ENCODE assay signal across 1 cellular context in the genomic region with DNA sequence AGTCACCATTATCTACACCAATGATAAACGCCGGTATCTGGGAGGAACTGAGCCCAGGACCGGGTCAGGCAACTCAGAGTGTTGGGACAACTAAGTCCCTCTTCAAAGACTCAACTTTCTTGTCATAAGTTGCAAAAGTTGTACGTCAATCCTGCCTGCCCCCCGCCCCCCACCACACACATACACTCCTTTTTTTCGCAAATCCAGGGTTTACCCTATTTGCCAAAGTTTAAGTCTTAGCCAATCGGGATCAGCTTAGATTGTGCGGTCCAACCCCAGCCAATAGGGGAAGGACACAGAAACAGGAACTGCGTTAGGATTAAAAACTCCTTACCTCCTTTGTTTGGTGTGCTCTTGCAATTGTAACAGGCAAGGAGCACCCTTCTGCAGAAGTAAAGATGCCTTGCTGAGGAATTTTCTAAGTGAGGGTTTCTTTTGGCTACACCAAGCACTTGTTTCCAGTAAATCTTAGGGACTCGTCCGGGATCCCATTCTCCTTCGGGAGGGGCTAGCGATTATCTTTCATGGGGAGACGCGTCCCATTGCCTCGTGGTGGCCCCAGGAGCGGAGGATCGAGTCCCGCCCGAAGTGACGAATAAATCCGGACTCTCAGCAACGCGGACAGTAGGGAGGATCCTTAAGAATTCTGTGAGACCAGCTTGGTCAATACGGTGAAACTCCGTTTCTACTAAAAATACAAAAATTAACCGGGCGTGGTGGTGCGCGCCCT.
A peak's percentile ranks its signal among the peaks of the same experiment; 100 is the strongest.
TF ChIP-seq lines count a peak whose summit lies in the region.

No MANE protein-coding gene starts in this region.

TF ChIP-seq in HepG2, 621 proteins besides CTCF, POLR2A, EP300 and RAD21 (continued from another document and continues in another):
- TF ChIP-seq TCF12 (IDR thresholded peaks at IDR 0.05) (no peak), TCF12 (CRISPR knock-in tag; IDR thresholded peaks at IDR 0.05) (no peak), TBX2 (CRISPR knock-in tag; IDR thresholded peaks at IDR 0.05; ENCODE audit: borderline replicate concordance) (peak; percentile 49), SIN3A (IDR thresholded peaks at IDR 0.05; ENCODE audit: borderline replicate concordance, low read depth, low read length) (no peak), ZNF530 (CRISPR knock-in tag; IDR thresholded peaks at IDR 0.05; ENCODE audit: low read depth) (no peak), ELF3 (CRISPR knock-in tag; IDR thresholded peaks at IDR 0.05) (peak; percentile 32; the same call in 1 of the 2 replicates), HNRNPL (IDR thresholded peaks at IDR 0.05; ENCODE audit: low read depth, low read length) (no peak), PHF5A (CRISPR knock-in tag; IDR thresholded peaks at IDR 0.05; ENCODE audit: low read depth, unreplicated experiment) (no peak), NFKB2 (CRISPR knock-in tag; IDR thresholded peaks at IDR 0.05; ENCODE audit: borderline replicate concordance) (no peak), ZBTB7B (CRISPR knock-in tag; IDR thresholded peaks at IDR 0.05) (no peak), ZNF432 (CRISPR knock-in tag; IDR thresholded peaks at IDR 0.05; ENCODE audit: borderline replicate concordance) (no peak), ZNF556 (CRISPR knock-in tag; IDR thresholded peaks at IDR 0.05; ENCODE audit: borderline replicate concordance) (peak; percentile 30; the same call in 1 of the 2 replicates), TBP (CRISPR knock-in tag; IDR thresholded peaks at IDR 0.05) (no peak), NFATC3 (CRISPR knock-in tag; IDR thresholded peaks at IDR 0.05) (peak; percentile 77; the same call in 1 of the 2 replicates), KDM5B (CRISPR knock-in tag; IDR thresholded peaks at IDR 0.05; ENCODE audit: borderline replicate concordance) (0 out of 2 replicates have a peak, but pooled peaks have one; percentile 12), CREBL2 (CRISPR knock-in tag; IDR thresholded peaks at IDR 0.05; ENCODE audit: borderline replicate concordance) (no peak), MEF2D (CRISPR knock-in tag; IDR thresholded peaks at IDR 0.05) (no peak), NONO (IDR thresholded peaks at IDR 0.05) (no peak), NONO (CRISPR knock-in tag; conservative IDR thresholded peaks at IDR 0.05) (no peak), ZNF414 (CRISPR knock-in tag; IDR thresholded peaks at IDR 0.05) (no peak), ZNF264 (CRISPR knock-in tag; IDR thresholded peaks at IDR 0.05) (no peak), NR3C1 (CRISPR knock-in tag; IDR thresholded peaks at IDR 0.05) (no peak), MAFK (conservative IDR thresholded peaks at IDR 0.05 in 1 of 2, IDR thresholded peaks at IDR 0.05 in 1 of 2; ENCODE audit: low read length in 2 of 2) (no peak), MIXL1 (CRISPR knock-in tag; IDR thresholded peaks at IDR 0.05) (no peak), ARNT (IDR thresholded peaks at IDR 0.05) (no peak), HOXA9 (CRISPR knock-in tag; IDR thresholded peaks at IDR 0.05; ENCODE audit: borderline replicate concordance) (no peak), GPN1 (CRISPR knock-in tag; IDR thresholded peaks at IDR 0.05; ENCODE audit: borderline replicate concordance) (no peak), ZNF563 (CRISPR knock-in tag; IDR thresholded peaks at IDR 0.05) (0 out of 2 replicates have a peak, but pooled peaks have one; percentile 48), ZNF777 (CRISPR knock-in tag; IDR thresholded peaks at IDR 0.05) (peak; percentile 42), RNF219 (CRISPR knock-in tag; IDR thresholded peaks at IDR 0.05) (no peak), RBM39 (IDR thresholded peaks at IDR 0.05; ENCODE audit: low read depth, low read length, poor library complexity, severe bottlenecking) (peak; percentile 3), ZNF749 (CRISPR knock-in tag; IDR thresholded peaks at IDR 0.05; ENCODE audit: borderline replicate concordance) (no peak), SSRP1 (CRISPR knock-in tag; IDR thresholded peaks at IDR 0.05) (no peak), RFX1 (IDR thresholded peaks at IDR 0.05) (no peak), KAT2B (IDR thresholded peaks at IDR 0.05; ENCODE audit: borderline replicate concordance, low read depth, low read length) (no peak), CHCHD3 (CRISPR knock-in tag; IDR thresholded peaks at IDR 0.05) (no peak), ZNF619 (CRISPR knock-in tag; IDR thresholded peaks at IDR 0.05) (0 out of 2 replicates have a peak, but pooled peaks have one; percentile 4), ZNF570 (CRISPR knock-in tag; IDR thresholded peaks at IDR 0.05; ENCODE audit: borderline replicate concordance) (no peak), PPARG (CRISPR knock-in tag; conservative IDR thresholded peaks at IDR 0.05) (no peak), CC2D1A (CRISPR knock-in tag; IDR thresholded peaks at IDR 0.05) (0 out of 2 replicates have a peak, but pooled peaks have one; percentile 8), SRSF1 (optimal IDR thresholded peaks at IDR 0.05; ENCODE audit: low read depth, low read length) (peak; percentile 21), AKNA (CRISPR knock-in tag; IDR thresholded peaks at IDR 0.05; ENCODE audit: borderline replicate concordance) (no peak), MAFG (CRISPR knock-in tag; IDR thresholded peaks at IDR 0.05) (no peak), ZNF354B (CRISPR knock-in tag; IDR thresholded peaks at IDR 0.05) (no peak), ZNF512 (CRISPR knock-in tag; IDR thresholded peaks at IDR 0.05) (no peak), PITX1 (CRISPR knock-in tag; IDR thresholded peaks at IDR 0.05) (no peak), MEIS1 (CRISPR knock-in tag; IDR thresholded peaks at IDR 0.05; ENCODE audit: borderline replicate concordance) (no peak; the same call in 1 of the 2 replicates), ZNF781 (CRISPR knock-in tag; IDR thresholded peaks at IDR 0.05; ENCODE audit: borderline replicate concordance, not compliant biosample characterization) (no peak), NFKBIZ (CRISPR knock-in tag; IDR thresholded peaks at IDR 0.05) (no peak), ZNF747 (CRISPR knock-in tag; IDR thresholded peaks at IDR 0.05; ENCODE audit: borderline replicate concordance) (0 out of 2 replicates have a peak, but pooled peaks have one; percentile 44), NBN (conservative IDR thresholded peaks at IDR 0.05) (no peak)
- TF ChIP-seq, protein P1, sequence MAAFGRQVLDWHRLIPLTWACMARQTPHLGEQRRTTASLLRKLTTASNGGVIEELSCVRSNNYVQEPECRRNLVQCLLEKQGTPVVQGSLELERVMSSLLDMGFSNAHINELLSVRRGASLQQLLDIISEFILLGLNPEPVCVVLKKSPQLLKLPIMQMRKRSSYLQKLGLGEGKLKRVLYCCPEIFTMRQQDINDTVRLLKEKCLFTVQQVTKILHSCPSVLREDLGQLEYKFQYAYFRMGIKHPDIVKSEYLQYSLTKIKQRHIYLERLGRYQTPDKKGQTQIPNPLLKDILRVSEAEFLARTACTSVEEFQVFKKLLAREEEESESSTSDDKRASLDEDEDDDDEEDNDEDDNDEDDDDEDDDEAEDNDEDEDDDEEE (CRISPR knock-in tag; IDR thresholded peaks at IDR 0.05), result no peak
- TF ChIP-seq, protein P2, sequence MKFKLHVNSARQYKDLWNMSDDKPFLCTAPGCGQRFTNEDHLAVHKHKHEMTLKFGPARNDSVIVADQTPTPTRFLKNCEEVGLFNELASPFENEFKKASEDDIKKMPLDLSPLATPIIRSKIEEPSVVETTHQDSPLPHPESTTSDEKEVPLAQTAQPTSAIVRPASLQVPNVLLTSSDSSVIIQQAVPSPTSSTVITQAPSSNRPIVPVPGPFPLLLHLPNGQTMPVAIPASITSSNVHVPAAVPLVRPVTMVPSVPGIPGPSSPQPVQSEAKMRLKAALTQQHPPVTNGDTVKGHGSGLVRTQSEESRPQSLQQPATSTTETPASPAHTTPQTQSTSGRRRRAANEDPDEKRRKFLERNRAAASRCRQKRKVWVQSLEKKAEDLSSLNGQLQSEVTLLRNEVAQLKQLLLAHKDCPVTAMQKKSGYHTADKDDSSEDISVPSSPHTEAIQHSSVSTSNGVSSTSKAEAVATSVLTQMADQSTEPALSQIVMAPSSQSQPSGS (CRISPR knock-in tag; IDR thresholded peaks at IDR 0.05), result no peak
- TF ChIP-seq, protein P3, sequence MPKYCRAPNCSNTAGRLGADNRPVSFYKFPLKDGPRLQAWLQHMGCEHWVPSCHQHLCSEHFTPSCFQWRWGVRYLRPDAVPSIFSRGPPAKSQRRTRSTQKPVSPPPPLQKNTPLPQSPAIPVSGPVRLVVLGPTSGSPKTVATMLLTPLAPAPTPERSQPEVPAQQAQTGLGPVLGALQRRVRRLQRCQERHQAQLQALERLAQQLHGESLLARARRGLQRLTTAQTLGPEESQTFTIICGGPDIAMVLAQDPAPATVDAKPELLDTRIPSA (CRISPR knock-in tag; IDR thresholded peaks at IDR 0.05; ENCODE audit: borderline replicate concordance), result no peak
- TF ChIP-seq, protein P4, sequence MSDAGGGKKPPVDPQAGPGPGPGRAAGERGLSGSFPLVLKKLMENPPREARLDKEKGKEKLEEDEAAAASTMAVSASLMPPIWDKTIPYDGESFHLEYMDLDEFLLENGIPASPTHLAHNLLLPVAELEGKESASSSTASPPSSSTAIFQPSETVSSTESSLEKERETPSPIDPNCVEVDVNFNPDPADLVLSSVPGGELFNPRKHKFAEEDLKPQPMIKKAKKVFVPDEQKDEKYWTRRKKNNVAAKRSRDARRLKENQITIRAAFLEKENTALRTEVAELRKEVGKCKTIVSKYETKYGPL (CRISPR knock-in tag; IDR thresholded peaks at IDR 0.05), result no peak
